9 cellular contexts compared by ENCODE assay signal in genomic region chr20:53216856-53217576, GRCh38.
A peak's percentile ranks its signal among the peaks of the same experiment; 100 is the strongest.
DNase-seq lines count a peak whose midpoint lies in the region; ATAC-seq, FAIRE-seq and TF ChIP-seq lines count a peak whose summit lies in the region.
"Had no signal": no experiment of that assay in that cellular context is flagged by ENCODE, and none has a peak within 500 bp of the region (broad histone marks: within the 10 kb centered on the region; RNA-seq: fewer than 3 reads in every experiment).

No MANE protein-coding gene starts in this region.

- no peak overlapping the region for H3K9ac ChIP-seq in HepG2 (ENCODE audit: insufficient read depth, low read depth, low read length)

- H3K36me3 ChIP-seq in HepG2 (replicated peaks in 1 of 2; ENCODE audit: control insufficient read depth in 1 of 2, insufficient read depth in 2 of 2, low read length in 2 of 2): no peaks in the 10 kb centered on the region

- H3K4me3 Mint-ChIP-seq in central memory CD8-positive, alpha-beta T cell: no peak overlapping the region

- no peaks in the 10 kb centered on the region for H3K9me3 ChIP-seq in HepG2 (ENCODE audit: low read length)

- no peaks in the 10 kb centered on the region for H4K20me1 ChIP-seq in HepG2 (ENCODE audit: insufficient read depth, low read length)

- BruUV-seq in HepG2 (replicated peaks; lab: Mats Ljungman, UMichigan): no TSS peak

- H3K36me3 Mint-ChIP-seq in central memory CD8-positive, alpha-beta T cell (ENCODE audit: insufficient read depth): no peaks in the 10 kb centered on the region

- H3K4me1 Mint-ChIP-seq in central memory CD8-positive, alpha-beta T cell: peaks cover 6% of the 10 kb centered on the region

- peak; percentile 64 for DNase-seq in Caki2 (ENCODE audit: low read depth)
- DNase-seq in H54 (ENCODE audit: insufficient read length, low spot score): peak; percentile 36
- DNase-seq in NCI-H146 (lab: John Stamatoyannopoulos, UW): peak; percentile 73
- DNase-seq in activated CD4-positive, alpha-beta T cell treated with anti-CD3 and anti-CD28 coated beads for 24 hours (ENCODE audit: low read depth in 2 of 2): peak; percentile 73 to 80
- DNase-seq in central memory CD8-positive, alpha-beta T cell (ENCODE audit: low spot score in 2 of 2): peak; percentile 50 to 70
- peak; percentile 50 for DNase-seq in HepG2 (ENCODE audit: low spot score)
- peak; percentile 73 to 86 (median 74) for DNase-seq in stimulated activated CD4-positive, alpha-beta T cell treated with anti-CD3 and anti-CD28 coated beads, TNF-alpha, amount 100 ng/mL, for 4 hours (ENCODE audit: low read depth in 3 of 3)

- POLR2A ChIA-PET in HepG2 (lab: Yijun Ruan, JAX): interaction anchor here (0.9 kb wide), 1 partner anchor 36 kb away, joined by 3 read pairs; no protein-coding TSS in a partner anchor

- H3K4me2 ChIP-seq in HepG2 (ENCODE audit: low read depth, low read length): no peak overlapping the region

- in situ Hi-C loops in Caki2 (cut with HindIII; ENCODE audit: low pct_unique_long_range_greater_than_20kb, low sequenced_read_pairs) (no loop called here), HepG2 (cut with HindIII; ENCODE audit: extremely low pct_ligation_motif_present, low pct_unique_long_range_greater_than_20kb) (loop anchor here (10.0 to 25.0 kb wide), 2 partner anchors 320 to 902 kb away; no protein-coding TSS in a partner anchor)

- peak; percentile 98 for TF ChIP-seq RAD21 in HepG2 (CRISPR knock-in tag; IDR thresholded peaks at IDR 0.05)

- intact Hi-C loops in HepG2 (cut with micrococcal nuclease; ENCODE audit: unreplicated experiment): loop anchor here (1.0 to 10.0 kb wide), 6 partner anchors 196 to 975 kb away; no protein-coding TSS in a partner anchor

- CTCF ChIA-PET in HepG2 (lab: Yijun Ruan, JAX; ENCODE audit: low intra/inter-chr PET ratio, low total read pairs): interaction anchor here (1.0 to 2.2 kb wide), 5 partner anchors 196 to 904 kb away, joined by 3 to 20 read pairs (median 6); no protein-coding TSS in a partner anchor

- H3K4me3 ChIP-seq in HepG2 (replicated peaks in 1 of 3; ENCODE audit: insufficient read depth in 1 of 3, low read depth in 2 of 3, low read length in 3 of 3): no peak overlapping the region

- H3K9me3 Mint-ChIP-seq in central memory CD8-positive, alpha-beta T cell: no peaks in the 10 kb centered on the region

- peak; percentile 99 for TF ChIP-seq CTCF in HepG2 (CRISPR knock-in tag; IDR thresholded peaks at IDR 0.05)

- no peak overlapping the region for H3K27ac Mint-ChIP-seq in central memory CD8-positive, alpha-beta T cell (ENCODE audit: low read depth)

- no peak for TF ChIP-seq POLR2A in H54 (IDR thresholded peaks at IDR 0.05; ENCODE audit: low read depth, low read length)
- no peak for TF ChIP-seq POLR2A in HepG2 (IDR thresholded peaks at IDR 0.05; ENCODE audit: insufficient read depth in 1 of 2, low read depth in 2 of 2, low read length in 2 of 2)

- no peak for FAIRE-seq in H54 (lab: Jason Lieb, UNC)
- FAIRE-seq in HepG2 (lab: Jason Lieb, UNC): peak; percentile 50
- FAIRE-seq: TTC549 had no signal

- no peak overlapping the region for H2AFZ ChIP-seq in HepG2 (ENCODE audit: low read length)

- TF ChIP-seq EP300 in HepG2 (IDR thresholded peaks at IDR 0.05; ENCODE audit: low read depth in 2 of 2, low read length in 2 of 2) (no peak), HepG2 (CRISPR knock-in tag; IDR thresholded peaks at IDR 0.05; ENCODE audit: borderline replicate concordance) (no peak)

- ATAC-seq in central memory CD8-positive, alpha-beta T cell (replicated peaks; ENCODE audit: extremely low read depth, poor library complexity, severe bottlenecking): peak; percentile 79
- ATAC-seq in HepG2 (peak; percentile 100), GM19328 (IDR thresholded peaks at IDR 0.05; ENCODE audit: unreplicated experiment) (no peak)

- no peaks in the 10 kb centered on the region for H3K4me1 ChIP-seq in HepG2 (ENCODE audit: insufficient read depth, low read length)

- WGBS in HepG2 (ENCODE audit: low lambda C conversion rate): 13% methylated on average over 31 of the region's 32 CpGs

- H3K27me3 Mint-ChIP-seq in central memory CD8-positive, alpha-beta T cell: peaks cover 4% of the 10 kb centered on the region

- H3K79me2 ChIP-seq in HepG2 (ENCODE audit: insufficient read depth, low read length): no peaks in the 10 kb centered on the region

- H3K27ac ChIP-seq in HepG2 (ENCODE audit: extremely low read length, insufficient read depth, low read length): no peak overlapping the region

- H3K27me3 ChIP-seq in HepG2 (ENCODE audit: control insufficient read depth in 1 of 2, insufficient read depth in 2 of 2, low read length in 2 of 2): peaks cover 0 to 11% of the 10 kb centered on the region in 2 experiments; a peak in 2 of 5 replicates

TF ChIP-seq in HepG2, 621 proteins besides CTCF, POLR2A, EP300 and RAD21 (continues in another document):
- TF ChIP-seq ZGPAT (CRISPR knock-in tag; IDR thresholded peaks at IDR 0.05): peak; percentile 60; the same call in 1 of the 2 replicates
- peak; percentile 50; the same call in 1 of the 2 replicates for TF ChIP-seq FOXO1 (CRISPR knock-in tag; IDR thresholded peaks at IDR 0.05)
- no peak for TF ChIP-seq DDIT3 (CRISPR knock-in tag; IDR thresholded peaks at IDR 0.05)
- TF ChIP-seq RXRB (CRISPR knock-in tag; IDR thresholded peaks at IDR 0.05; ENCODE audit: borderline replicate concordance): 0 out of 2 replicates have a peak, but pooled peaks have one; percentile 9
- no peak for TF ChIP-seq FIP1L1 (IDR thresholded peaks at IDR 0.05; ENCODE audit: borderline replicate concordance, insufficient read depth, low read depth, low read length)
- peak; percentile 14; the same call in 1 of the 2 replicates for TF ChIP-seq NFE2L2 (IDR thresholded peaks at IDR 0.05; ENCODE audit: low read length)
- TF ChIP-seq TBP (CRISPR knock-in tag; IDR thresholded peaks at IDR 0.05): no peak
- TF ChIP-seq PHF20 (CRISPR knock-in tag; IDR thresholded peaks at IDR 0.05): no peak; the same call in 1 of the 2 replicates
- TF ChIP-seq SP2 (CRISPR knock-in tag; IDR thresholded peaks at IDR 0.05): peak; percentile 51
- peak; percentile 39; the same call in 1 of the 2 replicates for TF ChIP-seq MYC (CRISPR knock-in tag; IDR thresholded peaks at IDR 0.05; ENCODE audit: borderline replicate concordance)
- no peak for TF ChIP-seq GPN1 (CRISPR knock-in tag; IDR thresholded peaks at IDR 0.05; ENCODE audit: borderline replicate concordance)
- 0 out of 2 replicates have a peak, but pooled peaks have one; percentile 30 for TF ChIP-seq ZSCAN9 (CRISPR knock-in tag; IDR thresholded peaks at IDR 0.05; ENCODE audit: borderline replicate concordance)
- TF ChIP-seq FOXO4 (CRISPR knock-in tag; conservative IDR thresholded peaks at IDR 0.05): no peak
- 0 out of 2 replicates have a peak, but pooled peaks have one; percentile 10 for TF ChIP-seq HES4 (CRISPR knock-in tag; IDR thresholded peaks at IDR 0.05; ENCODE audit: borderline replicate concordance)
- no peak for TF ChIP-seq HOXD1 (CRISPR knock-in tag; IDR thresholded peaks at IDR 0.05)
- TF ChIP-seq TEAD2 (CRISPR knock-in tag; IDR thresholded peaks at IDR 0.05): no peak
- peak; percentile 83 for TF ChIP-seq SALL1 (CRISPR knock-in tag; IDR thresholded peaks at IDR 0.05)
- TF ChIP-seq ZNF549 (CRISPR knock-in tag; IDR thresholded peaks at IDR 0.05): no peak
- peak; percentile 53; the same call in 1 of the 2 replicates for TF ChIP-seq PATZ1 (CRISPR knock-in tag; IDR thresholded peaks at IDR 0.05)
- TF ChIP-seq ZFP36 (IDR thresholded peaks at IDR 0.05; ENCODE audit: borderline replicate concordance, low read depth, low read length, partially characterized antibody): peak; percentile 46
